In genomic region chr7:12965767-12966166, GRCh38 we compare ENCODE assay signal across 15 cellular contexts.
"Had no signal": no experiment of that assay in that cellular context is flagged by ENCODE, and none has a peak within 500 bp of the region (broad histone marks: within the 10 kb centered on the region; RNA-seq: fewer than 3 reads in every experiment).

No MANE protein-coding gene starts in this region.

- H3K4me3 Mint-ChIP-seq: activated CD4-positive, alpha-beta memory T cell treated with anti-CD3 and anti-CD28 coated beads, Interleukin-2, amount 10 ng/mL, durations not matched to agents 7 days and 5 days; activated naive CD4-positive, alpha-beta T cell treated with anti-CD3 and anti-CD28 coated beads, Interleukin-2, amount 10 ng/mL, durations not matched to agents 7 days and 5 days; activated T-cell treated with anti-CD3 and anti-CD28 coated beads, Interleukin-2, amount 50 U/mL, for 24 hours; natural killer cell treated with Interleukin-12 subunit alpha and Interleukin-12 subunit beta and Interleukin-15 and Interleukin-18, amount 100 ng/mL, for 72 hours; WTC11 had no signal

- H3K36me3 Mint-ChIP-seq: activated naive CD4-positive, alpha-beta T cell treated with anti-CD3 and anti-CD28 coated beads, Interleukin-2, amount 10 ng/mL, durations not matched to agents 7 days and 5 days; natural killer cell treated with Interleukin-12 subunit alpha and Interleukin-12 subunit beta and Interleukin-15 and Interleukin-18, amount 100 ng/mL, for 72 hours; WTC11 had no signal

- H3K27me3 Mint-ChIP-seq: activated naive CD4-positive, alpha-beta T cell treated with anti-CD3 and anti-CD28 coated beads, Interleukin-2, amount 10 ng/mL, durations not matched to agents 7 days and 5 days; natural killer cell treated with Interleukin-12 subunit alpha and Interleukin-12 subunit beta and Interleukin-15 and Interleukin-18, amount 100 ng/mL, for 72 hours had no signal

- DNase-seq: activated CD4-positive, alpha-beta memory T cell treated with anti-CD3 and anti-CD28 coated beads, Interleukin-2, amount 10 ng/mL, durations not matched to agents 7 days and 5 days; activated CD4-positive, alpha-beta T cell treated with anti-CD3 and anti-CD28 coated beads for 4 hours; activated naive CD4-positive, alpha-beta T cell treated with anti-CD3 and anti-CD28 coated beads, Interleukin-2, amount 10 ng/mL, durations not matched to agents 7 days and 5 days; activated T-cell treated with anti-CD3 and anti-CD28 coated beads, Interleukin-2, amount 50 U/mL, for 24 hours; mesenchymal stem cell; right cardiac atrium; stimulated activated naive CD8-positive, alpha-beta T cell treated with anti-CD3 and anti-CD28 coated beads, Interleukin-15, Interleukin-2, amounts not matched to agents 100 U/mL and 50 U/mL, for 24 hours had no signal

- H3K4me3 ChIP-seq: smooth muscle cell had no signal

- FAIRE-seq: astrocyte, colon, islet of Langerhans, TTC549 had no signal

- H3K9me3 Mint-ChIP-seq: activated CD4-positive, alpha-beta memory T cell treated with anti-CD3 and anti-CD28 coated beads, Interleukin-2, amount 10 ng/mL, durations not matched to agents 7 days and 5 days; activated naive CD4-positive, alpha-beta T cell treated with anti-CD3 and anti-CD28 coated beads, Interleukin-2, amount 10 ng/mL, durations not matched to agents 7 days and 5 days; activated T-cell treated with anti-CD3 and anti-CD28 coated beads, Interleukin-2, amount 50 U/mL, for 24 hours; WTC11 had no signal

- H3K27ac Mint-ChIP-seq: activated CD4-positive, alpha-beta memory T cell treated with anti-CD3 and anti-CD28 coated beads, Interleukin-2, amount 10 ng/mL, durations not matched to agents 7 days and 5 days; activated naive CD4-positive, alpha-beta T cell treated with anti-CD3 and anti-CD28 coated beads, Interleukin-2, amount 10 ng/mL, durations not matched to agents 7 days and 5 days; activated T-cell treated with anti-CD3 and anti-CD28 coated beads, Interleukin-2, amount 50 U/mL, for 24 hours; natural killer cell treated with Interleukin-12 subunit alpha and Interleukin-12 subunit beta and Interleukin-15 and Interleukin-18, amount 100 ng/mL, for 72 hours; progenitor cell of endocrine pancreas; WTC11 had no signal

- H3K4me1 Mint-ChIP-seq: activated CD4-positive, alpha-beta memory T cell treated with anti-CD3 and anti-CD28 coated beads, Interleukin-2, amount 10 ng/mL, durations not matched to agents 7 days and 5 days; activated naive CD4-positive, alpha-beta T cell treated with anti-CD3 and anti-CD28 coated beads, Interleukin-2, amount 10 ng/mL, durations not matched to agents 7 days and 5 days had no signal
